29 cellular contexts compared by ENCODE assay signal in the genomic region with DNA sequence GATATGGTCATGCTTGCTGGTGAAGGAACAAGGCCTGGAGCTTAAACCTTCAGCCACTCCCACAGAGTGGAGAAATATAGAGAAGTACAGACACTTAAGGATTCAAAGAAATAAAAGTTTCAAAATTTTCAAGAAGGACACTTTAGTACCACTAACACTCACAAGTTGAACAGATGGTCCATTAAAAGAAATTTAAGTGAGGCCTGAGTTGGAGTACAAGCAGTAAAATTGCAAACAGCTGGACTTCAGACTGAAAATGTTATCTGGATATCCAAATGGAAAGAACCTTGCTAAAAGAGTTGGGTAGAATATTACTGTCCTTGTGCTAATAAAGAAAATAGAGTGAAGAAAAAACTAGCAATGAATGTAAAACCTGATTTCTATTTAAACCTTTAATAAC.
"Had no signal": no experiment of that assay in that cellular context is flagged by ENCODE, and none has a peak within 500 bp of the region (broad histone marks: within the 10 kb centered on the region; RNA-seq: fewer than 3 reads in every experiment).

No MANE protein-coding gene starts in this region.

- H3K27ac Mint-ChIP-seq: activated CD8-positive, alpha-beta T cell treated with anti-CD3 and anti-CD28 coated beads, Interleukin-2, amount 10 ng/mL, durations not matched to agents 7 days and 5 days; activated naive CD4-positive, alpha-beta T cell treated with anti-CD3 and anti-CD28 coated beads, Interleukin-2, amount 50 U/mL, for 72 hours; activated naive CD8-positive, alpha-beta T cell treated with anti-CD3 and anti-CD28 coated beads, Interleukin-2, amount 50 U/mL, for 24 hours; brain; T-helper 1 cell treated with Interleukin-12 subunit alpha and Interleukin-12 subunit beta and Interleukin-4 antibody, amounts not matched to agents 30 μg/mL and 1 μg/mL, for 36 hours; WTC11 had no signal

- DNase-seq: activated CD4-positive, alpha-beta T cell treated with anti-CD3 and anti-CD28 coated beads for 48 hours; activated CD4-positive, alpha-beta T cell treated with anti-CD3 and anti-CD28 coated beads, Interleukin-2, amount 50 U/mL, for 4 hours; activated CD4-positive, CD25-positive, alpha-beta regulatory T cell treated with anti-CD3 and anti-CD28 coated beads, Interleukin-2, amount 50 U/mL, for 72 hours; activated CD8-positive, alpha-beta memory T cell treated with anti-CD3 and anti-CD28 coated beads, Interleukin-2, amount 50 U/mL, for 48 hours; activated CD8-positive, alpha-beta T cell treated with anti-CD3 and anti-CD28 coated beads, Interleukin-2, amount 10 ng/mL, durations not matched to agents 7 days and 5 days; activated effector memory CD4-positive, alpha-beta T cell treated with anti-CD3 and anti-CD28 coated beads, Interleukin-2, amount 50 U/mL, for 16 hours; activated naive CD4-positive, alpha-beta T cell treated with Interleukin-2 at 50 U/mL for 16 hours; activated naive CD8-positive, alpha-beta T cell treated with anti-CD3 and anti-CD28 coated beads, Interleukin-2, amount 50 U/mL, for 24 hours; activated T-cell treated with anti-CD3 and anti-CD28 coated beads, Interleukin-2, amount 50 U/mL, for 1 hour; amniotic stem cell; KG1; NCI-H1092; NCI-H1417; NCI-H1930; NCI-H2171; NCI-H2227 treated with DMSO at 0.1 percent for 48 hours; NCI-H446 treated with DMSO at 0.1 percent for 48 hours; NCI-H526; NCI-H82; OCI-M1; Peyer's patch; Right ventricle myocardium superior; SJCRH30 had no signal

- H3K4me3 ChIP-seq: Peyer's patch, SJCRH30 had no signal

- H3K36me3 ChIP-seq: Peyer's patch, SJCRH30 had no signal

- H3K36me3 Mint-ChIP-seq: brain, WTC11 had no signal

- H3K27me3 Mint-ChIP-seq: activated naive CD8-positive, alpha-beta T cell treated with anti-CD3 and anti-CD28 coated beads, Interleukin-2, amount 50 U/mL, for 24 hours; brain had no signal

- H3K27me3 ChIP-seq: Peyer's patch, SJCRH30 had no signal

- H3K9me3 ChIP-seq: Peyer's patch had no signal

- H3K4me3 Mint-ChIP-seq: activated CD8-positive, alpha-beta T cell treated with anti-CD3 and anti-CD28 coated beads, Interleukin-2, amount 10 ng/mL, durations not matched to agents 7 days and 5 days; activated naive CD8-positive, alpha-beta T cell treated with anti-CD3 and anti-CD28 coated beads, Interleukin-2, amount 50 U/mL, for 24 hours; brain; central memory CD8-positive, alpha-beta T cell; T-helper 1 cell treated with Interleukin-12 subunit alpha and Interleukin-12 subunit beta and Interleukin-4 antibody, amounts not matched to agents 30 μg/mL and 1 μg/mL, for 36 hours; WTC11 had no signal

- H3K4me1 Mint-ChIP-seq: activated naive CD8-positive, alpha-beta T cell treated with anti-CD3 and anti-CD28 coated beads, Interleukin-2, amount 50 U/mL, for 24 hours; central memory CD8-positive, alpha-beta T cell; WTC11 had no signal

- H3K27ac ChIP-seq: Peyer's patch, RWPE1, SJCRH30 had no signal

- H3K4me1 ChIP-seq: Peyer's patch, SJCRH30 had no signal
